ENCODE assay signal across 15 cellular contexts in genomic region chr17:50176559-50177471, GRCh38. TPM values are rescaled to one million over a fixed set of nuclear protein-coding genes. Genes with fewer than 3 reads are reported as not detected.
DNase-seq lines count a peak whose midpoint lies in the region; ATAC-seq and TF ChIP-seq lines count a peak whose summit lies in the region.
"Had no signal": no experiment of that assay in that cellular context is flagged by ENCODE, and none has a peak within 500 bp of the region (broad histone marks: within the 10 kb centered on the region; RNA-seq: fewer than 3 reads in every experiment).

No MANE protein-coding gene starts in this region.

- H3K9me3 ChIP-seq in lung (ENCODE audit: control insufficient read depth in 2 of 2, insufficient read depth in 1 of 2, low read length in 1 of 2) (no peaks in the 10 kb centered on the region), thyroid gland (no peaks in the 10 kb centered on the region)

- ATAC-seq in lung (ENCODE audit: insufficient read depth, low FRiP score) (no peak), GM19467 (IDR thresholded peaks at IDR 0.05; ENCODE audit: unreplicated experiment) (no peak), GM21381 (IDR thresholded peaks at IDR 0.05; ENCODE audit: unreplicated experiment) (no peak), HG03095 (IDR thresholded peaks at IDR 0.05; ENCODE audit: unreplicated experiment) (no peak)
- ATAC-seq: naive thymus-derived CD4-positive, alpha-beta T cell had no signal

- H3K27ac ChIP-seq in lung (ENCODE audit: low read depth in 1 of 2, low read length in 1 of 2) (peak overlapping the region; percentile 74), thyroid gland (peak overlapping the region in 2 of 3 donors; percentile 72 to 85)

- no peaks in the 10 kb centered on the region for H3K27me3 ChIP-seq in lung (ENCODE audit: control insufficient read depth, insufficient read depth)
- H3K27me3 ChIP-seq in thyroid gland: no peaks in the 10 kb centered on the region

- intact Hi-C loops in thyroid gland (cut with DNase I): no loop called here

- H3K4me3 Mint-ChIP-seq in HFFc6 (peak overlapping the region; percentile 73), chondrocyte (ENCODE audit: unreplicated experiment) (peak overlapping the region; percentile 20)
- H3K4me3 Mint-ChIP-seq: activated naive CD4-positive, alpha-beta T cell treated with anti-CD3 and anti-CD28 coated beads, Interleukin-2, amount 50 U/mL, for 24 hours had no signal

- TF ChIP-seq POLR2A in thyroid gland (IDR thresholded peaks at IDR 0.05): no peak

- peak overlapping the region; percentile 100 for H3K27ac Mint-ChIP-seq in HFFc6
- H3K27ac Mint-ChIP-seq in chondrocyte (ENCODE audit: unreplicated experiment): peak overlapping the region; percentile 99
- H3K27ac Mint-ChIP-seq: activated naive CD4-positive, alpha-beta T cell treated with anti-CD3 and anti-CD28 coated beads, Interleukin-2, amount 50 U/mL, for 24 hours; naive thymus-derived CD4-positive, alpha-beta T cell had no signal

- DNase-seq in HFFc6 (peak; percentile 26), chondrocyte (ENCODE audit: low spot score) (no peak), lung (ENCODE audit: low spot score) (no peak), thyroid gland (no peak)
- no peak for DNase-seq in activated CD4-positive, alpha-beta T cell treated with anti-CD3 and anti-CD28 coated beads, Interleukin-2, amount 50 U/mL, for 48 hours
- DNase-seq: activated CD4-positive, alpha-beta T cell treated with anti-CD3 and anti-CD28 coated beads for 48 hours; Calu3; effector CD4-positive, alpha-beta T cell; NCI-H510A; stimulated activated CD4-positive, alpha-beta T cell treated with anti-CD3 and anti-CD28 coated beads, Interleukin-2, amount 100 ng/mL, for 48 hours had no signal

- H3K27me3 Mint-ChIP-seq in HFFc6 (ENCODE audit: insufficient read depth) (peaks cover 74% of the 10 kb centered on the region), chondrocyte (ENCODE audit: low read depth) (no peaks in the 10 kb centered on the region)
- H3K27me3 Mint-ChIP-seq: activated naive CD4-positive, alpha-beta T cell treated with anti-CD3 and anti-CD28 coated beads, Interleukin-2, amount 50 U/mL, for 24 hours; naive thymus-derived CD4-positive, alpha-beta T cell had no signal

- WGBS in lung, 2 donors: 92 to 94% methylated on average over 21 of the region's 21 CpGs
- WGBS in thyroid gland, 2 donors: 90 to 92% methylated on average over 16 to 18 of the region's 21 CpGs

- H3K36me3 Mint-ChIP-seq in HFFc6 (ENCODE audit: low read depth) (peaks cover 38% of the 10 kb centered on the region), chondrocyte (ENCODE audit: low read depth) (peaks cover 4% of the 10 kb centered on the region)
- H3K36me3 Mint-ChIP-seq: activated naive CD4-positive, alpha-beta T cell treated with anti-CD3 and anti-CD28 coated beads, Interleukin-2, amount 50 U/mL, for 24 hours; naive thymus-derived CD4-positive, alpha-beta T cell had no signal

- H3K9me3 Mint-ChIP-seq in HFFc6: peaks cover 22% of the 10 kb centered on the region
- no peaks in the 10 kb centered on the region for H3K9me3 Mint-ChIP-seq in chondrocyte (ENCODE audit: low read depth)
- H3K9me3 Mint-ChIP-seq: activated naive CD4-positive, alpha-beta T cell treated with anti-CD3 and anti-CD28 coated beads, Interleukin-2, amount 50 U/mL, for 24 hours had no signal

- peak; percentile 46 for TF ChIP-seq CTCF in HFFc6 (IDR thresholded peaks at IDR 0.05)
- TF ChIP-seq CTCF in chondrocyte (IDR thresholded peaks at IDR 0.05): peak; percentile 51
- no peak for TF ChIP-seq CTCF in lung (IDR thresholded peaks at IDR 0.05; ENCODE audit: control extremely low read depth, extremely low read depth)
- no peak for TF ChIP-seq CTCF in thyroid gland (IDR thresholded peaks at IDR 0.05)

- H3K4me1 Mint-ChIP-seq in HFFc6 (ENCODE audit: low read depth) (peaks cover 84% of the 10 kb centered on the region), chondrocyte (ENCODE audit: low read depth) (peaks cover 89% of the 10 kb centered on the region)

- H3K36me3 ChIP-seq in lung (ENCODE audit: control insufficient read depth in 2 of 2, insufficient read depth in 2 of 2, low read length in 2 of 2) (no peaks in the 10 kb centered on the region), thyroid gland (no peaks in the 10 kb centered on the region)

- H3K4me1 ChIP-seq in lung (ENCODE audit: control insufficient read depth in 2 of 2, insufficient read depth in 2 of 2, low read length in 2 of 2): peaks cover 0 to 10% of the 10 kb centered on the region in 2 donors
- H3K4me1 ChIP-seq in thyroid gland: peaks cover 11 to 37% of the 10 kb centered on the region in 2 donors

- H3K4me3 ChIP-seq in lung: no peak overlapping the region
- no peak overlapping the region for H3K4me3 ChIP-seq in thyroid gland (replicated peaks in 1 of 3)

RNA-seq across cellular contexts. Expression of gene SGCA, which starts 11.0 kb away (rescaled TPM):
- under 1 TPM; 0.28 to 0.91 (median 0.76) TPM for total RNA-seq in HFFc6 (2021; fragmentation: NEBNext Ultra II Directional; extraction: Animal tissue kit (Norgen Biotek cat#: 25700))
- total RNA-seq in chondrocyte (0.85 to 5.5 TPM (median 1.3 TPM) in 3 replicates), lung (10 to 100 TPM in 1 of 2 donors, 1 to 10 TPM in 1; 5.0 to 18.2 TPM), thyroid gland (1 to 10 TPM in 1 of 4 donors, not detected in 3; 2.0 TPM)
- 10 to 100 TPM in 1 of 2 donors, 1 to 10 TPM in 1; 9.7 to 19.4 TPM for polyA plus RNA-seq in lung
- total RNA-seq: Calu3 had no signal
- polyA plus RNA-seq: naive thymus-derived CD4-positive, alpha-beta T cell had no signal

RNA-seq across cellular contexts. Expression of gene COL1A1, which starts 24.6 kb away (rescaled TPM):
- 1,000 to 10,000 TPM; 4,948 to 7,804 (median 5,240) TPM for total RNA-seq in HFFc6 (2021; fragmentation: NEBNext Ultra II Directional; extraction: Animal tissue kit (Norgen Biotek cat#: 25700))
- 34,852 to 36,120 TPM (median 35,333 TPM) in 3 replicates for total RNA-seq in chondrocyte
- total RNA-seq in lung: 1,000 to 10,000 TPM in 1 of 2 donors, 100 to 1,000 TPM in 1; 443 to 1,330 TPM
- 100 to 1,000 TPM in 1 of 2 donors, 10 to 100 TPM in 1; 30.5 to 122 TPM for polyA plus RNA-seq in lung
- 10 to 100 TPM; 12.2 to 57.3 (median 18.5) TPM for total RNA-seq in thyroid gland
- polyA plus RNA-seq: naive thymus-derived CD4-positive, alpha-beta T cell had no signal

RNA-seq across cellular contexts. Expression of gene PPP1R9B, which starts 26.3 kb away (rescaled TPM):
- 10 to 100 TPM; 66.4 to 78.5 (median 68.7) TPM for total RNA-seq in HFFc6 (2021; fragmentation: NEBNext Ultra II Directional; extraction: Animal tissue kit (Norgen Biotek cat#: 25700))
- total RNA-seq in chondrocyte (75.4 to 84.2 TPM (median 79.3 TPM) in 3 replicates), lung (10 to 100 TPM; 31.7 to 77.4 TPM), thyroid gland (10 to 100 TPM; 28.6 to 37.2 (median 31.9) TPM)
- 10 to 100 TPM; 38.1 to 61.5 TPM for polyA plus RNA-seq in lung

RNA-seq across cellular contexts. Expression of gene SAMD14, which starts 46.9 kb away (rescaled TPM):
- total RNA-seq in HFFc6 (2021; fragmentation: NEBNext Ultra II Directional; extraction: Animal tissue kit (Norgen Biotek cat#: 25700)): 10 to 100 TPM in 4 of 6 experiments, 1 to 10 TPM in 2; 4.3 to 14.1 (median 11.4) TPM
- total RNA-seq in chondrocyte (26.0 to 29.4 TPM (median 27.6 TPM) in 3 replicates), lung (1 to 10 TPM; 3.3 to 4.4 TPM), thyroid gland (under 1 TPM; 0.24 to 0.81 (median 0.58) TPM)
- polyA plus RNA-seq in lung: 1 to 10 TPM; 3.9 to 6.2 TPM
- total RNA-seq: Calu3 had no signal
- polyA plus RNA-seq: naive thymus-derived CD4-positive, alpha-beta T cell had no signal

Comparison
In these comparisons a context has a peak if more than half of its experiments do, and no peak if none do; other contexts are left out.
1. CTCF ChIP-seq: peak in HFFc6 (single experiment) and chondrocyte (single experiment); none in lung (single experiment) and thyroid gland (0 of 6).
2. RNA of gene COL1A1, which starts 24.6 kb away (total RNA-seq): 34,852 to 36,120 TPM in chondrocyte, 4,948 to 7,804 TPM in HFFc6 and 443 to 1,330 TPM in lung; 12.2 to 57.3 TPM in thyroid gland; every median in the first group is over 4 times any median in the second.